Comparison of ENCODE assay signal across 4 cellular contexts in the genomic region with DNA sequence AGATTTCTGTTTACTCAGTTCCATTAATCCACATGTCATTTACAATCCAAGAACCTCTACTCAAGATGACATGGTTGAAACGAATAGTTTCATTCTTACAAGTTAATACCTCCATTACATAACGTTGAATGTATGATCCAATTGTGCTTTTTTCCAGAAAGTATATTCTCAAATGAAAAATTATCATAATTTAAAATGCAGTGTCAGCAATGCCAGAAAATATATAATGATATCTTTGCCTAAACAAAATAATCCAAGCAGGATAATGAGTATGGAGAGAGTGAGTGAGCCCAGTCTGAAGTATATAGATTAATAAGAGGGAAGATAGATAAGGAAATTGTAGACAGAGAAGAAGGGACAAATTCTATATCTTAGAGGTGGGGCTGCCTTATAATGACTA.
TF ChIP-seq lines count a peak whose summit lies in the region.

No MANE protein-coding gene starts in this region.

TF ChIP-seq in HepG2, 621 proteins besides CTCF, POLR2A, EP300 and RAD21:
- peak; percentile 75 for TF ChIP-seq MAFF (IDR thresholded peaks at IDR 0.05; ENCODE audit: low read depth, low read length)
- TF ChIP-seq STAT6 (CRISPR knock-in tag; IDR thresholded peaks at IDR 0.05; ENCODE audit: borderline replicate concordance) = no peak
- peak in 1 of 2 experiments; percentile 83; a peak in 3 of 4 replicates for TF ChIP-seq MAFK (conservative IDR thresholded peaks at IDR 0.05 in 1 of 2, IDR thresholded peaks at IDR 0.05 in 1 of 2; ENCODE audit: low read length in 2 of 2)
TF ChIP-seq in HepG2: peak in this region for 2.

TF ChIP-seq in A549, 52 proteins besides CTCF, POLR2A, EP300 and RAD21:
- TF ChIP-seq GATA3 (IDR thresholded peaks at IDR 0.05; ENCODE audit: borderline replicate concordance) (no peak), MAFK (IDR thresholded peaks at IDR 0.05; ENCODE audit: partially characterized antibody) (peak; percentile 36)

TF ChIP-seq in IMR-90, 13 proteins besides CTCF, POLR2A, EP300 and RAD21:
- TF ChIP-seq MAFK (IDR thresholded peaks at IDR 0.05; ENCODE audit: low read depth, low read length) (peak; percentile 83), MAZ (IDR thresholded peaks at IDR 0.05; ENCODE audit: borderline replicate concordance, low read depth, low read length) (no peak)
TF ChIP-seq in IMR-90: peak in this region for 1.

TF ChIP-seq in K562, 482 proteins besides CTCF, POLR2A, EP300 and RAD21:
- TF ChIP-seq MAFG (tag; conservative IDR thresholded peaks at IDR 0.05) (0 out of 2 replicates have a peak, but pooled peaks have one; percentile 22), RBM22 (IDR thresholded peaks at IDR 0.05; ENCODE audit: low read depth, low read length, poor library complexity, severe bottlenecking) (no peak), MAFF (IDR thresholded peaks at IDR 0.05; ENCODE audit: low read length) (0 out of 2 replicates have a peak, but pooled peaks have one; percentile 24), RBM25 (IDR thresholded peaks at IDR 0.05; ENCODE audit: low read depth, low read length, severe bottlenecking) (no peak), ZNF316 (IDR thresholded peaks at IDR 0.05) (peak; percentile 68), TAF9B (IDR thresholded peaks at IDR 0.05; ENCODE audit: partially characterized antibody) (no peak)
- TF ChIP-seq, protein P1, sequence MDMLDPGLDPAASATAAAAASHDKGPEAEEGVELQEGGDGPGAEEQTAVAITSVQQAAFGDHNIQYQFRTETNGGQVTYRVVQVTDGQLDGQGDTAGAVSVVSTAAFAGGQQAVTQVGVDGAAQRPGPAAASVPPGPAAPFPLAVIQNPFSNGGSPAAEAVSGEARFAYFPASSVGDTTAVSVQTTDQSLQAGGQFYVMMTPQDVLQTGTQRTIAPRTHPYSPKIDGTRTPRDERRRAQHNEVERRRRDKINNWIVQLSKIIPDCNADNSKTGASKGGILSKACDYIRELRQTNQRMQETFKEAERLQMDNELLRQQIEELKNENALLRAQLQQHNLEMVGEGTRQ (CRISPR knock-in tag; IDR thresholded peaks at IDR 0.05) = no peak
